ENCODE assay signal across 8 cellular contexts in the genomic region with DNA sequence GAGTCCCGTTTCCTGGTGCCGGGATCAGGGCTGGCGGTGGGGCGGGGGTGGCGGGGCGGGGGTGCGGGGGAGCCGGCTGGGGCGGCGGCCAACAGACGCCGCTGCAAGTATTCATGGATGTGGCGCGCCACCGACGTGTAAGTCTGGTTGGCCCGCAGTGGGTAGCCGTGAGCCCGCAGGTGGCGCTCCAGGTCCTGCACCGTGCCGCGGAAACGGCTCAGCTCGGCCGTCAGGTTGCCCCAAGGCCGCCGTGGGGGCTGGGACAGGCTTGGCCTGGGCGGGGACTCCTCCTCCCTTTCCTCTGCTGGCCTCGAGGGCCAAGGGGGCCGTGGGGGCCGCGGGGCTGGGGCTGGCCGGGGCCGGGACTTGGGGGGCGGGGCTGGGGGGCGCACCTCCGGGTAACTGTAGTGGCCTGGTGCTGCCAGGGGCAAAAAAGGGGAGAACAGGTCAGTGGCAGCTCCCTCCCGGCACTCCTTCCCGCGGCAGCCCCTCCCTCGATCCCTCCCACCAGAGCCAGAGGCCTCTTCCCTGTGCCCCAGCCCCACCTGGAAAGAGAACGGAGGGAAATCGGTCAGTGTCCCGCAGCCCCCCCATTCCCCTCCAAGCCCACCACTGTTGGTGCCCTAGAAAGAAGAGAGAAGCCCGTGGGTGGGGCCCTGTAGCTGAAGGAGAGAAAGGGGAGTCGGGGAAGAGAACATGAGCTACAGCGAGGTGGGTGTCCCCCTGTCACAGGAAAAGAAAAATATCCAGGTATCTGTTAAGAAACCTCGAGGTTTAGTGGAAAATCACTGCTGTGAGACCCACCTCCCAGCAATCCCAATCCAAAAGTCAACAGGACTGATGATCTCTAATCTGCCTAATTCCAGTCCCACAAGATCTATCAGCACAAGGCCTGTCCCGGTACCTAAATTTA. TPM values are rescaled to one million over a fixed set of nuclear protein-coding genes. Genes with fewer than 3 reads are reported as not detected.
DNase-seq lines count a peak whose midpoint lies in the region; ATAC-seq, FAIRE-seq and TF ChIP-seq lines count a peak whose summit lies in the region.

No MANE protein-coding gene starts in this region.

- FAIRE-seq in A549 (lab: Jason Lieb, UNC): no peak

- DNase-seq in A549 (ENCODE audit: low read depth in 1 of 2, low spot score in 1 of 2): peak; percentile 63 to 88
- peak; percentile 35 to 64 for DNase-seq in HL-60 (ENCODE audit: low read depth in 1 of 2, low spot score in 1 of 2)
- peak; percentile 37 to 55 (median 43) for DNase-seq in T-helper 17 cell
- peak; percentile 75 for DNase-seq in adipocyte (ENCODE audit: low read depth)
- peak; percentile 96 for DNase-seq in hepatocyte (ENCODE audit: low spot score)
- peak; percentile 84 for DNase-seq in stimulated activated CD4-positive, alpha-beta T cell treated with anti-CD3 and anti-CD28 coated beads, Interleukin-15, amount 100 ng/mL, for 24 hours
- DNase-seq in NCI-H187 (lab: John Stamatoyannopoulos, UW): no peak

- TF ChIP-seq CTCF in A549 (IDR thresholded peaks at IDR 0.05) (peak; percentile 45; the same call in 2 of the 3 replicates), HL-60 (IDR thresholded peaks at IDR 0.05; ENCODE audit: insufficient read depth, low read length) (no peak), hepatocyte (IDR thresholded peaks at IDR 0.05; ENCODE audit: poor library complexity) (peak; percentile 77)

- H2AFZ ChIP-seq in hepatocyte: peak overlapping the region; percentile 50

- peaks cover 5% of the 10 kb centered on the region for H3K4me1 Mint-ChIP-seq in T-helper 17 cell

- H3K27ac ChIP-seq in A549 (peak overlapping the region; percentile 68 to 91), HL-60 (replicated peaks) (no peak overlapping the region), hepatocyte (peak overlapping the region; percentile 90)

- TF ChIP-seq POLR2A in A549 (IDR thresholded peaks at IDR 0.05; ENCODE audit: low read length): no peak

- H3K4me1 ChIP-seq in A549: peaks cover 9% of the 10 kb centered on the region; the same call in 2 of the 3 replicates
- peaks cover 34% of the 10 kb centered on the region for H3K4me1 ChIP-seq in adipocyte (ENCODE audit: control insufficient read depth, insufficient read depth, low read length)
- peaks cover 50% of the 10 kb centered on the region for H3K4me1 ChIP-seq in hepatocyte (ENCODE audit: insufficient read depth)

- 64% methylated on average over 12 of the region's 50 CpGs for WGBS in A549 (ENCODE audit: missing lambda C conversion rate)
- 15% methylated on average over 22 of the region's 50 CpGs for WGBS in hepatocyte (ENCODE audit: low lambda C conversion rate, missing lambda C conversion rate)

- H3K36me3 ChIP-seq in adipocyte (ENCODE audit: control insufficient read depth, insufficient read depth, low read length, severe bottlenecking) (no peaks in the 10 kb centered on the region), hepatocyte (replicated peaks; ENCODE audit: insufficient read depth, low read depth) (no peaks in the 10 kb centered on the region)

- no peak overlapping the region for H3K27ac Mint-ChIP-seq in T-helper 17 cell

- H3K9ac ChIP-seq in adipocyte (ENCODE audit: low read length): no peak overlapping the region

- peaks cover 5% of the 10 kb centered on the region for H3K36me3 Mint-ChIP-seq in T-helper 17 cell (ENCODE audit: low read depth)

- no peak overlapping the region for H3K4me3 Mint-ChIP-seq in T-helper 17 cell

- H3K27me3 ChIP-seq in HL-60 (ENCODE audit: insufficient read depth, poor library complexity, severe bottlenecking) (peaks cover 34% of the 10 kb centered on the region), adipocyte (replicated peaks; ENCODE audit: control insufficient read depth, insufficient read depth, low read length) (no peaks in the 10 kb centered on the region), hepatocyte (no peaks in the 10 kb centered on the region)

- H3K9me2 ChIP-seq in hepatocyte (replicated peaks; ENCODE audit: insufficient read depth): no peaks in the 10 kb centered on the region

- POLR2A ChIA-PET in A549 (lab: Yijun Ruan, JAX): interaction anchor here (1.0 kb wide), 1 partner anchor 66 kb away, joined by 3 read pairs; no protein-coding TSS in a partner anchor

- H3K4me3 ChIP-seq in A549: peak overlapping the region; percentile 33; the same call in 1 of the 3 replicates
- no peak overlapping the region for H3K4me3 ChIP-seq in HL-60 (replicated peaks; ENCODE audit: insufficient read depth, low read length)
- no peak overlapping the region for H3K4me3 ChIP-seq in adipocyte (ENCODE audit: low read length)
- H3K4me3 ChIP-seq in hepatocyte: no peak overlapping the region

- no peaks in the 10 kb centered on the region for H3K79me2 ChIP-seq in hepatocyte

- peaks cover 62% of the 10 kb centered on the region for H3K27me3 Mint-ChIP-seq in T-helper 17 cell

- H3K9me3 ChIP-seq in A549 (no peaks in the 10 kb centered on the region), T-helper 17 cell (ENCODE audit: control insufficient read depth, low read length, poor library complexity, severe bottlenecking) (no peaks in the 10 kb centered on the region), adipocyte (ENCODE audit: control insufficient read depth, low read length) (no peaks in the 10 kb centered on the region), hepatocyte (ENCODE audit: low read depth) (no peaks in the 10 kb centered on the region)

- TF ChIP-seq RAD21 in A549 (conservative IDR thresholded peaks at IDR 0.05 in 1 of 2, IDR thresholded peaks at IDR 0.05 in 1 of 2): peak; percentile 60 to 78

- ATAC-seq in A549 (peak; percentile 93 to 98), T-helper 17 cell (peak; percentile 93), HG02973 (IDR thresholded peaks at IDR 0.05; ENCODE audit: unreplicated experiment) (no peak)

- H3K4me2 ChIP-seq in A549: peak overlapping the region; percentile 78
- H3K4me2 ChIP-seq in hepatocyte: peak overlapping the region; percentile 72

- CTCF ChIA-PET in A549 (lab: Yijun Ruan, JAX): interaction anchor here (0.6 to 5.9 kb wide), 10 partner anchors 10 to 122 kb away, joined by 3 to 41 read pairs (median 4); no protein-coding TSS in a partner anchor

- no peak for TF ChIP-seq EP300 in A549 (IDR thresholded peaks at IDR 0.05)

- no peaks in the 10 kb centered on the region for H4K20me1 ChIP-seq in hepatocyte (ENCODE audit: insufficient read depth, poor library complexity, severe bottlenecking)

TF ChIP-seq in A549, 52 proteins besides CTCF, POLR2A, EP300 and RAD21:
- TF ChIP-seq, protein P1, sequence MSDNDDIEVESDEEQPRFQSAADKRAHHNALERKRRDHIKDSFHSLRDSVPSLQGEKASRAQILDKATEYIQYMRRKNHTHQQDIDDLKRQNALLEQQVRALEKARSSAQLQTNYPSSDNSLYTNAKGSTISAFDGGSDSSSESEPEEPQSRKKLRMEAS (IDR thresholded peaks at IDR 0.05): peak; percentile 44; the same call in 1 of the 2 replicates
- TF ChIP-seq SMC3 (IDR thresholded peaks at IDR 0.05) (peak; percentile 66), RCOR1 (IDR thresholded peaks at IDR 0.05; ENCODE audit: low read depth, low read length) (no peak), JUN (IDR thresholded peaks at IDR 0.05) (peak in 1 of 2 experiments; percentile 36; a peak in 1 of 5 replicates)

RNA-seq across cellular contexts. Expression of gene TNXB, which starts 21.3 kb away (rescaled TPM):
- polyA plus RNA-seq in A549 (2011; rRNA removed): 0.80 and 1.3 TPM in 2 replicates
- 0.28 and 0.44 TPM in 2 replicates for polyA plus RNA-seq in A549 (2012; cell fraction: cytosol; rRNA removed)
- 1.2 and 2.0 TPM in 2 replicates for polyA plus RNA-seq in A549 (2012; cell fraction: nucleus; rRNA removed)
- polyA plus RNA-seq in A549 (2017; fragmentation: RNase III; extraction: RNeasy Plus Mini Kit Qiagen cat#74134 plus additional on column Dnase treatment): 0.51 to 1.7 TPM (median 0.64 TPM) in 3 replicates
- 0.68 and 0.87 TPM in 2 replicates for polyA minus RNA-seq in A549 (2011; rRNA and poly(A)+ RNA removed)
- total RNA-seq in T-helper 17 cell: 10 to 100 TPM in 1 of 2 donors, 1 to 10 TPM in 1; 7.3 to 11.4 TPM
- total RNA-seq in hepatocyte: 11.6 and 22.0 TPM in 2 replicates
- 7.3 and 9.2 TPM in 2 replicates for polyA plus RNA-seq in hepatocyte

RNA-seq across cellular contexts. Expression of gene ATF6B, which starts 40.2 kb away (rescaled TPM):
- 19.3 and 41.2 TPM in 2 replicates for polyA plus RNA-seq in A549 (2011; rRNA removed)
- polyA plus RNA-seq in A549 (2012; cell fraction: cytosol; rRNA removed): 25.5 and 31.9 TPM in 2 replicates
- 92.8 and 103 TPM in 2 replicates for polyA plus RNA-seq in A549 (2012; cell fraction: nucleus; rRNA removed)
- polyA plus RNA-seq in A549 (2017; fragmentation: RNase III; extraction: RNeasy Plus Mini Kit Qiagen cat#74134 plus additional on column Dnase treatment): 23.1 to 33.8 TPM (median 29.0 TPM) in 3 replicates
- polyA minus RNA-seq in A549 (2011; rRNA and poly(A)+ RNA removed): 33.9 and 48.9 TPM in 2 replicates
- total RNA-seq in T-helper 17 cell: 100 to 1,000 TPM; 107 to 117 TPM
- 37.9 and 41.9 TPM in 2 replicates for total RNA-seq in hepatocyte
- 43.7 and 52.6 TPM in 2 replicates for polyA plus RNA-seq in hepatocyte

RNA-seq across cellular contexts. Expression of gene FKBPL, which starts 42.3 kb away (rescaled TPM):
- polyA plus RNA-seq in A549 (2011; rRNA removed): 3.5 and 3.8 TPM in 2 replicates
- polyA plus RNA-seq in A549 (2012; cell fraction: cytosol; rRNA removed): 4.2 and 4.5 TPM in 2 replicates
- polyA plus RNA-seq in A549 (2012; cell fraction: nucleus; rRNA removed): 3.3 and 3.4 TPM in 2 replicates
- 7.0 to 7.5 TPM (median 7.2 TPM) in 3 replicates for polyA plus RNA-seq in A549 (2017; fragmentation: RNase III; extraction: RNeasy Plus Mini Kit Qiagen cat#74134 plus additional on column Dnase treatment)
- polyA minus RNA-seq in A549 (2011; rRNA and poly(A)+ RNA removed): 3.3 and 3.5 TPM in 2 replicates
- 1 to 10 TPM; 1.5 to 1.6 TPM for total RNA-seq in T-helper 17 cell
- total RNA-seq in hepatocyte: 5.7 and 6.0 TPM in 2 replicates
- 6.2 and 6.3 TPM in 2 replicates for polyA plus RNA-seq in hepatocyte

RNA-seq across cellular contexts. Expression of gene CYP21A2, which starts 49.6 kb away (rescaled TPM):
- polyA plus RNA-seq in A549 (2011; rRNA removed) (not detected in 2 replicates), A549 (2017; fragmentation: RNase III; extraction: RNeasy Plus Mini Kit Qiagen cat#74134 plus additional on column Dnase treatment) (not detected in 3 replicates), hepatocyte (1.7 and 2.4 TPM in 2 replicates)
- not detected in 2 replicates for polyA plus RNA-seq in A549 (2012; cell fraction: cytosol; rRNA removed)
- polyA plus RNA-seq in A549 (2012; cell fraction: nucleus; rRNA removed): 0.04 TPM in 1 of 2 replicates, not detected in the other
- not detected in 2 replicates for polyA minus RNA-seq in A549 (2011; rRNA and poly(A)+ RNA removed)
- total RNA-seq in T-helper 17 cell (under 1 TPM; 0.35 to 0.76 TPM), hepatocyte (0.12 and 1.4 TPM in 2 replicates)

Comparison
In these comparisons a context has a peak if more than half of its experiments do, and no peak if none do; other contexts are left out.
1. DNase-seq: peak in A549 (2 of 2), HL-60 (2 of 2), T-helper 17 cell (3 of 3), adipocyte (single experiment), hepatocyte (single experiment) and stimulated activated CD4-positive, alpha-beta T cell treated with anti-CD3 and anti-CD28 coated beads, Interleukin-15, amount 100 ng/mL, for 24 hours (single experiment); none in NCI-H187 (0 of 2).